Comparison of ENCODE assay signal across 9 cellular contexts in genomic region chr10:8468477-8468876, GRCh38.
"Had no signal": no experiment of that assay in that cellular context is flagged by ENCODE, and none has a peak within 500 bp of the region (broad histone marks: within the 10 kb centered on the region; RNA-seq: fewer than 3 reads in every experiment).

No MANE protein-coding gene starts in this region.

- H3K36me3 ChIP-seq: HAP-1 had no signal

- H3K4me3 ChIP-seq: GM23248, GM23338, HAP-1 had no signal

- H3K27ac ChIP-seq: GM23248 had no signal

- ATAC-seq: GM23338, HCT116 had no signal

- H3K4me1 ChIP-seq: HAP-1 had no signal

- DNase-seq: GM23248, GOT3, H7, H9, HCEC 1CT, HFFc6 had no signal

- H3K9me3 ChIP-seq: HAP-1 had no signal

- H3K9ac ChIP-seq: GM23248 had no signal

- H3K4me2 ChIP-seq: GM23338 had no signal
